9 cellular contexts compared by ENCODE assay signal in genomic region chr3:65548848-65549625, GRCh38.
DNase-seq lines count a peak whose midpoint lies in the region; ATAC-seq, FAIRE-seq and TF ChIP-seq lines count a peak whose summit lies in the region.
"Had no signal": no experiment of that assay in that cellular context is flagged by ENCODE, and none has a peak within 500 bp of the region (broad histone marks: within the 10 kb centered on the region; RNA-seq: fewer than 3 reads in every experiment).

No MANE protein-coding gene starts in this region.

- no peak overlapping the region for H3K27ac Mint-ChIP-seq in activated naive CD4-positive, alpha-beta T cell treated with anti-CD3 and anti-CD28 coated beads for 36 hours

- CTCF ChIA-PET in HEK293 (lab: Yijun Ruan, JAX), result interaction anchor here (0.6 kb wide), 1 partner anchor 1303 kb away, joined by 4 read pairs; no protein-coding TSS in a partner anchor
- CTCF ChIA-PET in activated naive CD4-positive, alpha-beta T cell treated with anti-CD3 and anti-CD28 coated beads for 36 hours (lab: Charles Lee), result no interaction called here

- H3K27ac ChIP-seq in HEK293 (ENCODE audit: extremely low read depth, low read depth, low read length) (peak overlapping the region; percentile 58; the same call in 1 of the 2 replicates), coronary artery (peak overlapping the region; percentile 29 to 64), stomach (peak overlapping the region in 3 of 5 donors; percentile 41 to 83 (median 62))

- TF ChIP-seq POLR2A in stomach (IDR thresholded peaks at IDR 0.05) (no peak), H54 (IDR thresholded peaks at IDR 0.05; ENCODE audit: low read depth, low read length) (no peak)

- no peak overlapping the region for H3K4me3 Mint-ChIP-seq in activated naive CD4-positive, alpha-beta T cell treated with anti-CD3 and anti-CD28 coated beads for 36 hours

- DNase-seq in coronary artery (ENCODE audit: low spot score) (no peak), left kidney (ENCODE audit: low read depth, low spot score) (peak; percentile 83), stomach (no peak), germinal center (ENCODE audit: low spot score) (no peak), H54 (ENCODE audit: insufficient read length, low spot score) (no peak)
- DNase-seq in activated naive CD4-positive, alpha-beta T cell treated with anti-CD3 and anti-CD28 coated beads for 36 hours, result no peak
- DNase-seq: activated CD4-positive, alpha-beta T cell treated with anti-CD3 and anti-CD28 coated beads for 4 hours had no signal

- no peaks in the 10 kb centered on the region; the same call in 1 of the 2 replicates for H3K4me1 ChIP-seq in HEK293 (ENCODE audit: control insufficient read depth, insufficient read depth, low read length)
- H3K4me1 ChIP-seq in stomach, result peaks cover 0 to 30% (median 21%) of the 10 kb centered on the region in 4 donors

- H3K9me3 ChIP-seq in HEK293 (ENCODE audit: control insufficient read depth, insufficient read depth, low read depth, low read length) (no peaks in the 10 kb centered on the region), stomach (no peaks in the 10 kb centered on the region)

- H3K9me3 Mint-ChIP-seq in activated naive CD4-positive, alpha-beta T cell treated with anti-CD3 and anti-CD28 coated beads for 36 hours, result peaks cover 6% of the 10 kb centered on the region

- no peak for TF ChIP-seq EP300 in stomach (IDR thresholded peaks at IDR 0.05)

- H3K27me3 ChIP-seq in stomach, result peaks cover 0 to 11% (median 0%) of the 10 kb centered on the region in 3 donors

- intact Hi-C loops in stomach (cut with DNase I; ENCODE audit: low total_unique reads), result no loop called here
- intact Hi-C loops in activated naive CD4-positive, alpha-beta T cell treated with anti-CD3 and anti-CD28 coated beads for 36 hours (cut with micrococcal nuclease), result no loop called here

- no peaks in the 10 kb centered on the region for H3K36me3 Mint-ChIP-seq in activated naive CD4-positive, alpha-beta T cell treated with anti-CD3 and anti-CD28 coated beads for 36 hours (ENCODE audit: low read depth)

- H3K4me3 ChIP-seq in HEK293 (ENCODE audit: low read depth, low read length) (peak overlapping the region; percentile 8), coronary artery (peak overlapping the region; percentile 79), stomach (peak overlapping the region; percentile 51 to 57 (median 56))

- no peak for ATAC-seq in GM19035 (IDR thresholded peaks at IDR 0.05; ENCODE audit: unreplicated experiment)

- POLR2A ChIA-PET in HEK293 (lab: Yijun Ruan, JAX), result no interaction called here

- WGBS in stomach, 5 donors, result 3 to 13% (median 11%) methylated on average over 20 to 71 of the region's 71 CpGs

- FAIRE-seq in H54 (lab: Jason Lieb, UNC), result no peak

- H3K27me3 Mint-ChIP-seq in activated naive CD4-positive, alpha-beta T cell treated with anti-CD3 and anti-CD28 coated beads for 36 hours (ENCODE audit: low read depth), result peaks cover 18% of the 10 kb centered on the region

- no peaks in the 10 kb centered on the region for H3K4me1 Mint-ChIP-seq in activated naive CD4-positive, alpha-beta T cell treated with anti-CD3 and anti-CD28 coated beads for 36 hours (ENCODE audit: low read depth)

- H3K36me3 ChIP-seq in HEK293 (ENCODE audit: control insufficient read depth in 2 of 2, insufficient read depth in 1 of 2, low read length in 2 of 2), result no peaks in the 10 kb centered on the region
- no peaks in the 10 kb centered on the region for H3K36me3 ChIP-seq in stomach

- TF ChIP-seq CTCF in HEK293 (tag by site-specific recombination; IDR thresholded peaks at IDR 0.05) (no peak), coronary artery (IDR thresholded peaks at IDR 0.05) (no peak), stomach (IDR thresholded peaks at IDR 0.05) (no peak)

TF ChIP-seq in HEK293, 187 proteins besides CTCF, POLR2A, EP300 and RAD21 (continues in another document):
- no peak for TF ChIP-seq ZNF175 (tag by site-specific recombination; IDR thresholded peaks at IDR 0.05)
- no peak for TF ChIP-seq ZNF169 (tag by site-specific recombination; IDR thresholded peaks at IDR 0.05)
- TF ChIP-seq MZF1 (tag by site-specific recombination; IDR thresholded peaks at IDR 0.05; ENCODE audit: borderline replicate concordance), result no peak
- no peak for TF ChIP-seq ZNF792 (tag by site-specific recombination; IDR thresholded peaks at IDR 0.05)
- no peak for TF ChIP-seq ZNF19 (tag by site-specific recombination; IDR thresholded peaks at IDR 0.05; ENCODE audit: low read depth)
- TF ChIP-seq ZNF155 (tag by site-specific recombination; IDR thresholded peaks at IDR 0.05), result no peak
- no peak for TF ChIP-seq SALL2 (tag by site-specific recombination; IDR thresholded peaks at IDR 0.05; ENCODE audit: borderline replicate concordance)
- no peak for TF ChIP-seq ZNF560 (tag by site-specific recombination; IDR thresholded peaks at IDR 0.05; ENCODE audit: borderline replicate concordance)
- TF ChIP-seq SETDB1 (IDR thresholded peaks at IDR 0.05; ENCODE audit: insufficient read length, low read length), result no peak
- no peak for TF ChIP-seq ZNF664 (tag by site-specific recombination; IDR thresholded peaks at IDR 0.05)
- TF ChIP-seq ZNF791 (tag by site-specific recombination; IDR thresholded peaks at IDR 0.05), result no peak
- no peak for TF ChIP-seq ZNF596 (tag by site-specific recombination; IDR thresholded peaks at IDR 0.05)
- TF ChIP-seq ZNF830 (tag by site-specific recombination; IDR thresholded peaks at IDR 0.05; ENCODE audit: low read depth), result no peak
- no peak for TF ChIP-seq ZNF248 (tag by site-specific recombination; IDR thresholded peaks at IDR 0.05)
- TF ChIP-seq, protein P1, sequence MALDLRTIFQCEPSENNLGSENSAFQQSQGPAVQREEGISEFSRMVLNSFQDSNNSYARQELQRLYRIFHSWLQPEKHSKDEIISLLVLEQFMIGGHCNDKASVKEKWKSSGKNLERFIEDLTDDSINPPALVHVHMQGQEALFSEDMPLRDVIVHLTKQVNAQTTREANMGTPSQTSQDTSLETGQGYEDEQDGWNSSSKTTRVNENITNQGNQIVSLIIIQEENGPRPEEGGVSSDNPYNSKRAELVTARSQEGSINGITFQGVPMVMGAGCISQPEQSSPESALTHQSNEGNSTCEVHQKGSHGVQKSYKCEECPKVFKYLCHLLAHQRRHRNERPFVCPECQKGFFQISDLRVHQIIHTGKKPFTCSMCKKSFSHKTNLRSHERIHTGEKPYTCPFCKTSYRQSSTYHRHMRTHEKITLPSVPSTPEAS (tag by site-specific recombination; IDR thresholded peaks at IDR 0.05), result no peak
- TF ChIP-seq PRDM2 (tag by site-specific recombination; IDR thresholded peaks at IDR 0.05; ENCODE audit: borderline replicate concordance), result no peak
- no peak for TF ChIP-seq ZNF266 (tag by site-specific recombination; IDR thresholded peaks at IDR 0.05; ENCODE audit: low read depth)
- peak; percentile 14; the same call in 1 of the 2 replicates for TF ChIP-seq ZSCAN16 (tag by site-specific recombination; IDR thresholded peaks at IDR 0.05)
- TF ChIP-seq, protein P2, sequence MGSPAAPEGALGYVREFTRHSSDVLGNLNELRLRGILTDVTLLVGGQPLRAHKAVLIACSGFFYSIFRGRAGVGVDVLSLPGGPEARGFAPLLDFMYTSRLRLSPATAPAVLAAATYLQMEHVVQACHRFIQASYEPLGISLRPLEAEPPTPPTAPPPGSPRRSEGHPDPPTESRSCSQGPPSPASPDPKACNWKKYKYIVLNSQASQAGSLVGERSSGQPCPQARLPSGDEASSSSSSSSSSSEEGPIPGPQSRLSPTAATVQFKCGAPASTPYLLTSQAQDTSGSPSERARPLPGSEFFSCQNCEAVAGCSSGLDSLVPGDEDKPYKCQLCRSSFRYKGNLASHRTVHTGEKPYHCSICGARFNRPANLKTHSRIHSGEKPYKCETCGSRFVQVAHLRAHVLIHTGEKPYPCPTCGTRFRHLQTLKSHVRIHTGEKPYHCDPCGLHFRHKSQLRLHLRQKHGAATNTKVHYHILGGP (tag by site-specific recombination; IDR thresholded peaks at IDR 0.05), result no peak

Comparison
In these comparisons a context has a peak if more than half of its experiments do, and no peak if none do; other contexts are left out.
1. H3K4me3 ChIP-seq: peak in every context shown above with its lines; median percentile 79 in coronary artery; 56 in stomach; 8 in HEK293.